22 cellular contexts compared by ENCODE assay signal in the genomic region with DNA sequence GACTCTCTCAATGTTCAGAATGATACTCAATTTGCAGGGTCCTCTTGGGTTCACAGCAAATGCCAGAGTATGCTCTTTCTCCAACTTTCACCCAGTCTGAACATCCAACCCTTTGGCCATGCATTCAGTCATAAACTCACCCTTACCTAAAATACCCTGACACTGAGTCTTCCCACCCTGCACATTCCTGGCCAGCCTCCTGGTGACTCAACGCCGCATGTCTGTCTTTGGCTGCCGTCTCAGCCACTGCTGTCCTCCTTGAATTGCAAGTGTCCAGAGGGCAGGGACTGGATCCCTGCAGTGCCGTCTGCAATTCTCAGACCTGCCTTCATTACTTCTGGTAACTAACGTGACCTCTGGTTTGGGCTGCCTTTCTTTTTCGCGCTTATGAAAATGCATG.
"Had no signal": no experiment of that assay in that cellular context is flagged by ENCODE, and none has a peak within 500 bp of the region (broad histone marks: within the 10 kb centered on the region; RNA-seq: fewer than 3 reads in every experiment).

No MANE protein-coding gene starts in this region.

- H2AFZ ChIP-seq: neural progenitor cell had no signal

- H3K27ac ChIP-seq: coronary artery, heart left ventricle, neural progenitor cell, ovary, right lobe of liver, skin epidermis, suprapubic skin, tibial artery, upper lobe of right lung, vagina had no signal

- H3K9me3 Mint-ChIP-seq: endodermal cell had no signal

- H3K9ac ChIP-seq: neural progenitor cell had no signal

- DNase-seq: effector CD4-positive, alpha-beta T cell; endodermal cell; erythroblast; foreskin melanocyte; heart left ventricle; hippocampal formation; kidney glomerular epithelial cell; mammary epithelial cell; mucosa of descending colon; naive thymus-derived CD8-positive, alpha-beta T cell; nucleus accumbens; ovary; right lobe of liver; stimulated activated naive CD4-positive, alpha-beta T cell treated with Interleukin-2 at 50 U/mL for 16 hours; tibial artery; upper lobe of right lung had no signal

- H3K27ac Mint-ChIP-seq: endodermal cell; naive thymus-derived CD8-positive, alpha-beta T cell had no signal

- H3K4me1 ChIP-seq: right lobe of liver, suprapubic skin, tibial artery, upper lobe of right lung, vagina had no signal

- H3K4me3 Mint-ChIP-seq: endodermal cell; naive thymus-derived CD8-positive, alpha-beta T cell; neural progenitor cell had no signal

- ATAC-seq: heart left ventricle; left lobe of liver; mucosa of descending colon; naive thymus-derived CD8-positive, alpha-beta T cell; right lobe of liver; upper lobe of right lung had no signal

- H3K4me1 Mint-ChIP-seq: endodermal cell; naive thymus-derived CD8-positive, alpha-beta T cell had no signal

- H3K36me3 Mint-ChIP-seq: naive thymus-derived CD8-positive, alpha-beta T cell had no signal

- H3K27me3 ChIP-seq: heart left ventricle, neural progenitor cell, ovary, right lobe of liver, suprapubic skin, tibial artery, upper lobe of right lung, vagina had no signal

- H3K4me3 ChIP-seq: coronary artery, heart left ventricle, mucosa of descending colon, neural progenitor cell, ovary, right lobe of liver, skin epidermis, suprapubic skin, tibial artery, upper lobe of right lung, vagina had no signal

- H3K9me3 ChIP-seq: heart left ventricle, ovary, right lobe of liver, suprapubic skin, tibial artery, upper lobe of right lung, vagina had no signal

- H3K36me3 ChIP-seq: heart left ventricle, neural progenitor cell, ovary, right lobe of liver, suprapubic skin, tibial artery, upper lobe of right lung, vagina had no signal

- H3K4me2 ChIP-seq: neural progenitor cell had no signal
